In the genomic region with DNA sequence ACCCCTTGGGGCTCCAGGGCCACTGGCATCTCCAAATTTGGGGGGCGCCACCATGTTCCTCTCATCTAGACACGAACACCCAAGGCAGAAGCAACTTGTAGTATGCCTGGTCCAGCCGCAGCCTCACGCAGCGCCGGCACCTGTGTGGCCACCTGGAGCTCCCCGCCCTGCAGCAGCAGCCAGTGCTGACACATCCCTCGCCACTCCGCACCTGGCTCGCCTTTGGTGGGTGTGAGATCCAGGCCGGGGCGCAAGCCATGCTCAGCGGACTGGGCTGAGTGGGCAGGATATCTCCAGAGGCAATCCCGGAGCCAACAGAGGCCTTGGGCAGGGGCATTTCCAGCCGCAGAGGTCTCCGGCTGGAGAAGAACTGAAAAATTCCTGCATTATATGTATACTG, we compare ENCODE assay signal across 37 cellular contexts.
"Had no signal": no experiment of that assay in that cellular context is flagged by ENCODE, and none has a peak within 500 bp of the region (broad histone marks: within the 10 kb centered on the region; RNA-seq: fewer than 3 reads in every experiment).

No MANE protein-coding gene starts in this region.

- ATAC-seq: activated CD4-positive, alpha-beta T cell treated with anti-CD3 and anti-CD28 coated beads for 36 hours; activated CD4-positive, CD25-positive, alpha-beta regulatory T cell treated with anti-CD3 and anti-CD28 coated beads, Interleukin-2, amount 50 U/mL, for 24 hours; activated CD8-positive, alpha-beta memory T cell treated with anti-CD3 and anti-CD28 coated beads, Interleukin-2, amount 10 ng/mL, durations not matched to agents 7 days and 5 days; activated CD8-positive, alpha-beta T cell treated with anti-CD3 and anti-CD28 coated beads, Interleukin-2, amount 10 ng/mL, durations not matched to agents 7 days and 5 days; activated naive CD8-positive, alpha-beta T cell treated with anti-CD3 and anti-CD28 coated beads, Interleukin-2, amount 50 U/mL, for 24 hours; WTC11 had no signal

- H3K27ac Mint-ChIP-seq: activated CD4-positive, alpha-beta memory T cell treated with anti-CD3 and anti-CD28 coated beads, Interleukin-2, amount 10 ng/mL, durations not matched to agents 7 days and 5 days; activated CD4-positive, alpha-beta T cell treated with anti-CD3 and anti-CD28 coated beads for 36 hours; activated CD4-positive, alpha-beta T cell treated with anti-CD3 and anti-CD28 coated beads, Interleukin-2, amount 10 ng/mL, durations not matched to agents 7 days and 5 days; activated CD8-positive, alpha-beta memory T cell treated with anti-CD3 and anti-CD28 coated beads, Interleukin-2, amount 10 ng/mL, durations not matched to agents 7 days and 5 days; activated CD8-positive, alpha-beta T cell treated with anti-CD3 and anti-CD28 coated beads, Interleukin-2, amount 10 ng/mL, durations not matched to agents 7 days and 5 days; activated naive CD4-positive, alpha-beta T cell treated with anti-CD3 and anti-CD28 coated beads, Interleukin-2, amount 10 ng/mL, durations not matched to agents 7 days and 5 days; activated naive CD4-positive, alpha-beta T cell treated with anti-CD3 and anti-CD28 coated beads, Interleukin-2, amount 50 U/mL, for 24 hours; activated naive CD8-positive, alpha-beta T cell; activated naive CD8-positive, alpha-beta T cell treated with anti-CD3 and anti-CD28 coated beads, Interleukin-2, amount 10 ng/mL, durations not matched to agents 7 days and 5 days; activated naive CD8-positive, alpha-beta T cell treated with anti-CD3 and anti-CD28 coated beads, Interleukin-2, amount 50 U/mL, for 24 hours; activated T-cell treated with anti-CD3 and anti-CD28 coated beads, Interleukin-2, amount 50 U/mL, for 24 hours; activated T-helper 2 cell treated with anti-CD3 and anti-CD28 coated beads, Interferon-gamma antibody, Interleukin-2, Interleukin-4, amounts not matched to agents 10 μg/mL and 5 μg/mL and 100 μg/mL, durations not matched to agents 14 hours and 24 hours and 36 hours; brain; T-helper 1 cell treated with Interleukin-12 subunit alpha and Interleukin-12 subunit beta and Interleukin-4 antibody, amounts not matched to agents 30 μg/mL and 1 μg/mL, for 36 hours; T-helper 2 cell treated with Interferon-gamma antibody and Interleukin-4, amounts not matched to agents 5 μg/mL and 100 μg/mL, for 36 hours; WTC11 had no signal

- H3K36me3 Mint-ChIP-seq: activated CD8-positive, alpha-beta memory T cell treated with anti-CD3 and anti-CD28 coated beads, Interleukin-2, amount 10 ng/mL, durations not matched to agents 7 days and 5 days; activated naive CD4-positive, alpha-beta T cell treated with anti-CD3 and anti-CD28 coated beads, Interleukin-2, amount 10 ng/mL, durations not matched to agents 7 days and 5 days; activated naive CD4-positive, alpha-beta T cell treated with anti-CD3 and anti-CD28 coated beads, Interleukin-2, amount 50 U/mL, for 24 hours; activated naive CD8-positive, alpha-beta T cell; activated naive CD8-positive, alpha-beta T cell treated with anti-CD3 and anti-CD28 coated beads, Interleukin-2, amount 10 ng/mL, durations not matched to agents 7 days and 5 days; brain had no signal

- H3K27me3 Mint-ChIP-seq: activated CD4-positive, alpha-beta memory T cell treated with anti-CD3 and anti-CD28 coated beads, Interleukin-2, amount 10 ng/mL, durations not matched to agents 7 days and 5 days; activated CD4-positive, alpha-beta T cell treated with anti-CD3 and anti-CD28 coated beads for 36 hours; activated CD4-positive, alpha-beta T cell treated with anti-CD3 and anti-CD28 coated beads, Interleukin-2, amount 10 ng/mL, durations not matched to agents 7 days and 5 days; activated CD8-positive, alpha-beta memory T cell treated with anti-CD3 and anti-CD28 coated beads, Interleukin-2, amount 10 ng/mL, durations not matched to agents 7 days and 5 days; activated naive CD4-positive, alpha-beta T cell treated with anti-CD3 and anti-CD28 coated beads, Interleukin-2, amount 10 ng/mL, durations not matched to agents 7 days and 5 days; activated naive CD4-positive, alpha-beta T cell treated with anti-CD3 and anti-CD28 coated beads, Interleukin-2, amount 50 U/mL, for 24 hours; activated naive CD8-positive, alpha-beta T cell; activated naive CD8-positive, alpha-beta T cell treated with anti-CD3 and anti-CD28 coated beads, Interleukin-2, amount 10 ng/mL, durations not matched to agents 7 days and 5 days; activated naive CD8-positive, alpha-beta T cell treated with anti-CD3 and anti-CD28 coated beads, Interleukin-2, amount 50 U/mL, for 24 hours; activated T-cell treated with anti-CD3 and anti-CD28 coated beads, Interleukin-2, amount 50 U/mL, for 24 hours; brain; central memory CD8-positive, alpha-beta T cell had no signal

- H3K9me3 ChIP-seq: ascending aorta had no signal

- H3K4me1 ChIP-seq: ascending aorta had no signal

- H3K4me3 Mint-ChIP-seq: activated CD4-positive, alpha-beta memory T cell treated with anti-CD3 and anti-CD28 coated beads, Interleukin-2, amount 10 ng/mL, durations not matched to agents 7 days and 5 days; activated CD4-positive, alpha-beta T cell treated with anti-CD3 and anti-CD28 coated beads for 36 hours; activated CD4-positive, alpha-beta T cell treated with anti-CD3 and anti-CD28 coated beads, Interleukin-2, amount 10 ng/mL, durations not matched to agents 7 days and 5 days; activated CD8-positive, alpha-beta memory T cell treated with anti-CD3 and anti-CD28 coated beads, Interleukin-2, amount 10 ng/mL, durations not matched to agents 7 days and 5 days; activated CD8-positive, alpha-beta T cell treated with anti-CD3 and anti-CD28 coated beads, Interleukin-2, amount 10 ng/mL, durations not matched to agents 7 days and 5 days; activated naive CD4-positive, alpha-beta T cell treated with anti-CD3 and anti-CD28 coated beads, Interleukin-2, amount 10 ng/mL, durations not matched to agents 7 days and 5 days; activated naive CD4-positive, alpha-beta T cell treated with anti-CD3 and anti-CD28 coated beads, Interleukin-2, amount 50 U/mL, for 24 hours; activated naive CD8-positive, alpha-beta T cell; activated naive CD8-positive, alpha-beta T cell treated with anti-CD3 and anti-CD28 coated beads, Interleukin-2, amount 10 ng/mL, durations not matched to agents 7 days and 5 days; activated naive CD8-positive, alpha-beta T cell treated with anti-CD3 and anti-CD28 coated beads, Interleukin-2, amount 50 U/mL, for 24 hours; activated T-cell treated with anti-CD3 and anti-CD28 coated beads, Interleukin-2, amount 50 U/mL, for 24 hours; brain; central memory CD8-positive, alpha-beta T cell; T-helper 1 cell treated with Interleukin-12 subunit alpha and Interleukin-12 subunit beta and Interleukin-4 antibody, amounts not matched to agents 30 μg/mL and 1 μg/mL, for 36 hours; T-helper 2 cell treated with Interferon-gamma antibody and Interleukin-4, amounts not matched to agents 5 μg/mL and 100 μg/mL, for 36 hours; WTC11 had no signal

- H3K4me1 Mint-ChIP-seq: activated CD4-positive, alpha-beta memory T cell treated with anti-CD3 and anti-CD28 coated beads, Interleukin-2, amount 10 ng/mL, durations not matched to agents 7 days and 5 days; activated CD4-positive, alpha-beta T cell treated with anti-CD3 and anti-CD28 coated beads for 36 hours; activated CD4-positive, alpha-beta T cell treated with anti-CD3 and anti-CD28 coated beads, Interleukin-2, amount 10 ng/mL, durations not matched to agents 7 days and 5 days; activated CD8-positive, alpha-beta memory T cell treated with anti-CD3 and anti-CD28 coated beads, Interleukin-2, amount 10 ng/mL, durations not matched to agents 7 days and 5 days; activated naive CD4-positive, alpha-beta T cell treated with anti-CD3 and anti-CD28 coated beads, Interleukin-2, amount 10 ng/mL, durations not matched to agents 7 days and 5 days; activated naive CD4-positive, alpha-beta T cell treated with anti-CD3 and anti-CD28 coated beads, Interleukin-2, amount 50 U/mL, for 24 hours; activated naive CD8-positive, alpha-beta T cell treated with anti-CD3 and anti-CD28 coated beads, Interleukin-2, amount 10 ng/mL, durations not matched to agents 7 days and 5 days; activated naive CD8-positive, alpha-beta T cell treated with anti-CD3 and anti-CD28 coated beads, Interleukin-2, amount 50 U/mL, for 24 hours; brain; central memory CD8-positive, alpha-beta T cell; WTC11 had no signal

- H3K9me3 Mint-ChIP-seq: activated CD4-positive, alpha-beta T cell treated with anti-CD3 and anti-CD28 coated beads, Interleukin-2, amount 10 ng/mL, durations not matched to agents 7 days and 5 days; activated naive CD8-positive, alpha-beta T cell treated with anti-CD3 and anti-CD28 coated beads, Interleukin-2, amount 10 ng/mL, durations not matched to agents 7 days and 5 days had no signal

- DNase-seq: activated CD4-positive, alpha-beta memory T cell treated with anti-CD3 and anti-CD28 coated beads, Interleukin-2, amount 10 ng/mL, durations not matched to agents 7 days and 5 days; activated CD4-positive, alpha-beta T cell treated with anti-CD3 and anti-CD28 coated beads for 1 hour; activated CD4-positive, alpha-beta T cell treated with anti-CD3 and anti-CD28 coated beads for 36 hours; activated CD4-positive, alpha-beta T cell treated with anti-CD3 and anti-CD28 coated beads for 48 hours; activated CD4-positive, alpha-beta T cell treated with anti-CD3 and anti-CD28 coated beads, Interleukin-2, amount 10 ng/mL, durations not matched to agents 7 days and 5 days; activated CD4-positive, alpha-beta T cell treated with anti-CD3 and anti-CD28 coated beads, Interleukin-2, amount 50 U/mL, for 48 hours; activated CD4-positive, CD25-positive, alpha-beta regulatory T cell; activated CD8-positive, alpha-beta memory T cell treated with anti-CD3 and anti-CD28 coated beads for 24 hours; activated CD8-positive, alpha-beta memory T cell treated with anti-CD3 and anti-CD28 coated beads, Interleukin-2, amount 10 ng/mL, durations not matched to agents 7 days and 5 days; activated CD8-positive, alpha-beta memory T cell treated with anti-CD3 and anti-CD28 coated beads, Interleukin-2, amount 50 U/mL, for 48 hours; activated CD8-positive, alpha-beta T cell treated with anti-CD3 and anti-CD28 coated beads, Interleukin-2, amount 10 ng/mL, durations not matched to agents 7 days and 5 days; activated effector memory CD4-positive, alpha-beta T cell treated with Interleukin-2 at 50 U/mL for 16 hours; activated gamma-delta T cell; activated naive CD4-positive, alpha-beta T cell treated with anti-CD3 and anti-CD28 coated beads, Interleukin-2, amount 10 ng/mL, durations not matched to agents 7 days and 5 days; activated naive CD4-positive, alpha-beta T cell treated with Interleukin-2 at 50 U/mL for 16 hours; activated naive CD8-positive, alpha-beta T cell treated with anti-CD3 and anti-CD28 coated beads, Interleukin-2, amount 10 ng/mL, durations not matched to agents 7 days and 5 days; activated naive CD8-positive, alpha-beta T cell treated with anti-CD3 and anti-CD28 coated beads, Interleukin-2, amount 50 U/mL, for 24 hours; activated T-cell treated with anti-CD3 and anti-CD28 coated beads, Interleukin-2, amount 50 U/mL, for 24 hours; activated T-cell treated with anti-CD3 and anti-CD28 coated beads, Interleukin-2, amount 50 U/mL, for 48 hours; amygdala; anterior cingulate cortex; caudate nucleus; cerebellar nuclear complex; T-helper 2 cell; T-helper 9 cell; WERI-Rb-1 had no signal

- H3K27me3 ChIP-seq: ascending aorta, cardiac muscle cell had no signal

- H3K4me3 ChIP-seq: ascending aorta, cardiac muscle cell had no signal

- H3K27ac ChIP-seq: ascending aorta, cardiac muscle cell, WERI-Rb-1 had no signal

- H3K36me3 ChIP-seq: ascending aorta, cardiac muscle cell, WERI-Rb-1 had no signal
